8 cellular contexts compared by ENCODE assay signal in the genomic region with DNA sequence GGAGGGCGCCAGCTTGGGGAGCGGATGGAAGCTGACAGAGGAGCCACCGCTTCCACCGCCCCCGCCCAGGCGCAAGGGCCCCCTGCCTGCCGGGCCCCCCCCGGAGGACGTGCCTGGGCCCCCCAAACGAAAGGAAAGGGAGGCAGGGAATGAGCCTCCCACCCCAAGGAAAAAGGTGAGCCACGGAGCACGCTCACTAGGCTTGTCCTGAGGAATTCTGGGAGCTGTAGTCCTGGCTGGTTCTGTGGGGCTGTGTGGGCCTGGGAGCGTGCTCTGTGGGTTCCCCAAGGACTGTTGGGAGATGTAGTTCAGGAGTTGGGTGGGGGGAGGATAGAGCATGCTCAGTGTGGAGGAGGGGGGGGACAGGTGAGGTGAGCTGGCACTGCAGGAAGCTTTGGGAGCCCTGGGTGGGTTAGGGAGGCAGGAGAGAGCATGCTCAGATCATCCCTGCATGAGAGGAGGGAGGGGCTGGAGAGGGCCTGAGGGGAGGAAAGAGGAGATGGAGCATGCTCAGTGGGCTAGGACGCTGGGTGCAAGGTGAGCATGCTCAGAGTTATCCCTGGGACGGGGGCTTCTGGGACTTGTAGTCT. TPM values are rescaled to one million over a fixed set of nuclear protein-coding genes. Genes with fewer than 3 reads are reported as not detected.
DNase-seq lines count a peak whose midpoint lies in the region; ATAC-seq and TF ChIP-seq lines count a peak whose summit lies in the region.

No MANE protein-coding gene starts in this region.

- ATAC-seq in GM21529 (IDR thresholded peaks at IDR 0.05; ENCODE audit: unreplicated experiment) (no peak), HG03280 (IDR thresholded peaks at IDR 0.05; ENCODE audit: unreplicated experiment) (no peak), HG02973 (IDR thresholded peaks at IDR 0.05; ENCODE audit: unreplicated experiment) (no peak)

- in situ Hi-C loops in SK-MEL-5 (cut with HindIII; ENCODE audit: low pct_unique_long_range_greater_than_20kb, low sequenced_read_pairs): no loop called here

- no peak overlapping the region for H3K4me3 ChIP-seq in epithelial cell of esophagus (ENCODE audit: low read length)

- H3K4me1 Mint-ChIP-seq in nephron progenitor cell: peaks cover 25% of the 10 kb centered on the region

- no peak overlapping the region for H3K27ac Mint-ChIP-seq in nephron progenitor cell

- DNase-seq in EH (ENCODE audit: low read depth): peak; percentile 58
- DNase-seq in NCI-H1105 (lab: John Stamatoyannopoulos, UW): peak; percentile 93
- DNase-seq in SK-MEL-5 (ENCODE audit: low read depth, low spot score): peak; percentile 87
- peak; percentile 67 for DNase-seq in epithelial cell of esophagus (ENCODE audit: low read depth)
- DNase-seq in nephron progenitor cell: peak; percentile 73

- peaks cover 26% of the 10 kb centered on the region for H3K36me3 Mint-ChIP-seq in nephron progenitor cell (ENCODE audit: low read depth)

- no peak overlapping the region for H3K4me3 Mint-ChIP-seq in nephron progenitor cell

- TF ChIP-seq CTCF in epithelial cell of esophagus (IDR thresholded peaks at IDR 0.05; ENCODE audit: insufficient read depth, low read depth, low read length, missing control alignments): no peak
- TF ChIP-seq CTCF in nephron progenitor cell (IDR thresholded peaks at IDR 0.05): no peak

- no peaks in the 10 kb centered on the region for H3K9me3 Mint-ChIP-seq in nephron progenitor cell

- H3K27me3 Mint-ChIP-seq in nephron progenitor cell (ENCODE audit: low read depth, poor library complexity): no peaks in the 10 kb centered on the region

RNA-seq across cellular contexts. Expression of a gene that starts 4.5 kb away (rescaled TPM):
- total RNA-seq in SK-MEL-5 (2014; rRNA removed; shearing (Covaris generic)): 20.8 and 22.0 TPM in 2 replicates
- 22.3 and 25.6 TPM in 2 replicates for polyA plus RNA-seq in SK-MEL-5 (2015; cell fraction: cytosol; rRNA removed)
- polyA plus RNA-seq in SK-MEL-5 (2015; cell fraction: nucleus; rRNA removed): 19.7 and 20.1 TPM in 2 replicates

RNA-seq across cellular contexts. Expression of a gene that starts 21.0 kb away (rescaled TPM):
- total RNA-seq in SK-MEL-5 (2014; rRNA removed; shearing (Covaris generic)): 35.2 and 43.9 TPM in 2 replicates
- 42.9 and 45.9 TPM in 2 replicates for polyA plus RNA-seq in SK-MEL-5 (2015; cell fraction: cytosol; rRNA removed)
- polyA plus RNA-seq in SK-MEL-5 (2015; cell fraction: nucleus; rRNA removed): 14.5 and 15.9 TPM in 2 replicates

RNA-seq across cellular contexts. Expression of a gene that starts 29.7 kb away (rescaled TPM):
- 1.8 and 4.0 TPM in 2 replicates for total RNA-seq in SK-MEL-5 (2014; rRNA removed; shearing (Covaris generic))
- polyA plus RNA-seq in SK-MEL-5 (2015; cell fraction: cytosol; rRNA removed): 15.8 and 20.7 TPM in 2 replicates
- 23.1 and 30.8 TPM in 2 replicates for polyA plus RNA-seq in SK-MEL-5 (2015; cell fraction: nucleus; rRNA removed)

RNA-seq across cellular contexts. Expression of a gene that starts 31.5 kb away (rescaled TPM):
- total RNA-seq in SK-MEL-5 (2014; rRNA removed; shearing (Covaris generic)): 0.13 and 0.29 TPM in 2 replicates
- polyA plus RNA-seq in SK-MEL-5 (2015; cell fraction: cytosol; rRNA removed): 0.06 and 0.10 TPM in 2 replicates
- polyA plus RNA-seq in SK-MEL-5 (2015; cell fraction: nucleus; rRNA removed): not detected in 2 replicates

RNA-seq across cellular contexts. Expression of a gene that starts 34.0 kb away (rescaled TPM):
- total RNA-seq in SK-MEL-5 (2014; rRNA removed; shearing (Covaris generic)): 21.5 and 22.0 TPM in 2 replicates
- 30.4 and 31.0 TPM in 2 replicates for polyA plus RNA-seq in SK-MEL-5 (2015; cell fraction: cytosol; rRNA removed)
- polyA plus RNA-seq in SK-MEL-5 (2015; cell fraction: nucleus; rRNA removed): 1.7 and 6.4 TPM in 2 replicates
